Comparison of ENCODE assay signal across 29 cellular contexts in genomic region chr2:39621596-39621995, GRCh38. TPM values are rescaled to one million over a fixed set of nuclear protein-coding genes. Genes with fewer than 3 reads are reported as not detected.
"Had no signal": no experiment of that assay in that cellular context is flagged by ENCODE, and none has a peak within 500 bp of the region (broad histone marks: within the 10 kb centered on the region; RNA-seq: fewer than 3 reads in every experiment).

No MANE protein-coding gene starts in this region.

- H3K79me2 ChIP-seq: hepatocyte had no signal

- H3K27ac ChIP-seq: body of pancreas, esophagus muscularis mucosa, gastroesophageal sphincter, heart right ventricle, hepatocyte, VCaP had no signal

- DNase-seq: activated CD4-positive, alpha-beta memory T cell treated with anti-CD3 and anti-CD28 coated beads, Interleukin-2, amount 10 ng/mL, durations not matched to agents 7 days and 5 days; activated CD4-positive, alpha-beta T cell treated with anti-CD3 and anti-CD28 coated beads for 1 hour; activated CD4-positive, alpha-beta T cell treated with anti-CD3 and anti-CD28 coated beads for 4 hours; activated CD4-positive, alpha-beta T cell treated with anti-CD3 and anti-CD28 coated beads, Interleukin-2, amount 10 ng/mL, durations not matched to agents 7 days and 5 days; activated CD4-positive, alpha-beta T cell treated with anti-CD3 and anti-CD28 coated beads, Interleukin-2, amount 50 U/mL, for 4 hours; activated CD8-positive, alpha-beta memory T cell treated with anti-CD3 and anti-CD28 coated beads, Interleukin-2, amount 50 U/mL, for 48 hours; activated gamma-delta T cell; activated naive CD4-positive, alpha-beta T cell treated with anti-CD3 and anti-CD28 coated beads, Interleukin-2, amount 50 U/mL, for 16 hours; activated naive CD4-positive, alpha-beta T cell treated with Interleukin-2 at 50 U/mL for 16 hours; activated T-cell treated with anti-CD3 and anti-CD28 coated beads for 4 hours; activated T-cell treated with anti-CD3 and anti-CD28 coated beads, Interleukin-2, amount 50 U/mL, for 24 hours; activated T-cell treated with anti-CD3 and anti-CD28 coated beads, Interleukin-2, amount 50 U/mL, for 72 hours; amniotic stem cell; aorta; body of pancreas; caudate nucleus; cortex of kidney; dermis blood vessel endothelial cell; effector CD4-positive, alpha-beta T cell; effector memory CD8-positive, alpha-beta T cell; erythroblast; foreskin melanocyte; heart right ventricle; T-helper 2 cell had no signal

- H3K9me3 ChIP-seq: body of pancreas, esophagus muscularis mucosa, gastroesophageal sphincter, heart right ventricle had no signal

- H2AFZ ChIP-seq: hepatocyte had no signal

- H3K4me2 ChIP-seq: hepatocyte had no signal

- H3K36me3 ChIP-seq: esophagus muscularis mucosa, gastroesophageal sphincter, heart right ventricle had no signal

- H3K27me3 ChIP-seq: body of pancreas, esophagus muscularis mucosa, gastroesophageal sphincter, heart right ventricle, hepatocyte had no signal

- ATAC-seq: activated T-cell treated with anti-CD3 and anti-CD28 coated beads, Interleukin-2, amount 50 U/mL, for 72 hours; body of pancreas; effector memory CD8-positive, alpha-beta T cell; gastroesophageal sphincter; heart right ventricle; WTC11 had no signal

- H3K4me3 ChIP-seq: body of pancreas, esophagus muscularis mucosa, gastroesophageal sphincter, heart right ventricle, hepatocyte had no signal

RNA-seq across cellular contexts. Expression of gene TMEM178A, which starts 44.1 kb away (rescaled TPM):
- total RNA-seq: dermis blood vessel endothelial cell had no signal
